Comparison of ENCODE assay signal across 8 cellular contexts in the genomic region with DNA sequence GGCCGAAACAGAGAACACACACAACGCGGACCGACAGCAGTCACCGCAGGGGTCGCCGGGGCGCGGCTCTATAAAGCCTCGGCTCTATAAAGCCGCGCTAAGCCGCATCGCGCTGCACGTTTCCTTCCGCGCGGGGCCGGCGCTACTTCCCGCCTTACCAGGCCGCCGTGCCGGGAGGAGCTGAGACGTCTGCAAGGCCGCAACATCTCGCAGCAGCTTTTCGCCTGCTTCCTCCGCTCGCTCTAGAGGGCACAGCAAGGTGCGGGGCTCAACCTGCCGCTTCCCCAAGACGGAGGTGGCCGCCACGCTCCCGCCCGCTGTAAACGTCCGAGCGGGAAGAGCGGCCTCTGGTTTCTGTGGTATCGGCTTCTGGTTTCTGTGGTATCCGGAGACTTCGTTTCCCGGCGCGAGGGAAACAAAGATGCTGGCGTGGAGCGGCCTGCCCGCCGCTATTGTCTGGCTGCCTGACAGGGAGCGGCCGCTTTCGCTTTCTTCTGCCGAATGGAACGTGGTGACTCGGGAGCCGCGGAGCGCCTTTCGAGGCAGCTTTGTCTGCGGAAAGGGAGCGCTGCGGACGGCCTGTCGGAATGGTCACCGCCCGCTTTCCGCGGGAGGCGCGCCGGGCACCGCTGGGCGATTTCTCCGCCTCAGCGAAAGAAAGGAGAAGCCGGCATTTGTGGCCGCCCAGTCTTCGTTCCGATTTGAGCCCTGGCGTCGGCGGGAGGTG.
DNase-seq lines count a peak whose midpoint lies in the region; ATAC-seq and TF ChIP-seq lines count a peak whose summit lies in the region.

No MANE protein-coding gene starts in this region.

- peak; percentile 12 for DNase-seq in SKM-1 treated with dmso at 0.1 percent for 144 hours (lab: John Stamatoyannopoulos, UW; ENCODE audit: unreplicated experiment)
- no peak for DNase-seq in SKM-1 (lab: John Stamatoyannopoulos, UW; ENCODE audit: unreplicated experiment)
- DNase-seq in NCI-H2107 (lab: John Stamatoyannopoulos, UW), result peak; percentile 16
- DNase-seq in activated CD4-positive, alpha-beta T cell treated with anti-CD3 and anti-CD28 coated beads, Interleukin-2, amount 10 ng/mL, durations not matched to agents 24 days and 14 days, result peak; percentile 94
- DNase-seq in coronary artery (ENCODE audit: low spot score), result peak; percentile 86
- DNase-seq in left kidney (ENCODE audit: low read depth, low spot score), result peak; percentile 97
- DNase-seq in stimulated activated CD4-positive, alpha-beta T cell treated with anti-CD3 and anti-CD28 coated beads, Interleukin-1b, Interleukin-23, amount 100 ng/mL, for 4 hours (ENCODE audit: low read depth in 2 of 2), result peak; percentile 81 to 90

- H3K36me3 Mint-ChIP-seq in activated CD4-positive, alpha-beta T cell treated with anti-CD3 and anti-CD28 coated beads, Interleukin-2, amount 10 ng/mL, durations not matched to agents 24 days and 14 days (ENCODE audit: low read depth), result peaks cover 4% of the 10 kb centered on the region

- peak overlapping the region; percentile 93 for H3K4me3 Mint-ChIP-seq in activated CD4-positive, alpha-beta T cell treated with anti-CD3 and anti-CD28 coated beads, Interleukin-2, amount 10 ng/mL, durations not matched to agents 24 days and 14 days

- peak overlapping the region; percentile 75 for H3K4me3 ChIP-seq in coronary artery

- peaks cover 12% of the 10 kb centered on the region for H3K27me3 Mint-ChIP-seq in activated CD4-positive, alpha-beta T cell treated with anti-CD3 and anti-CD28 coated beads, Interleukin-2, amount 10 ng/mL, durations not matched to agents 24 days and 14 days

- H3K4me1 Mint-ChIP-seq in activated CD4-positive, alpha-beta T cell treated with anti-CD3 and anti-CD28 coated beads, Interleukin-2, amount 10 ng/mL, durations not matched to agents 24 days and 14 days, result peaks cover 47% of the 10 kb centered on the region

- H3K27ac Mint-ChIP-seq in activated CD4-positive, alpha-beta T cell treated with anti-CD3 and anti-CD28 coated beads, Interleukin-2, amount 10 ng/mL, durations not matched to agents 24 days and 14 days, result peak overlapping the region; percentile 98

- ATAC-seq in HG02852 (IDR thresholded peaks at IDR 0.05; ENCODE audit: unreplicated experiment), result peak; percentile 70

- H3K9me3 Mint-ChIP-seq in activated CD4-positive, alpha-beta T cell treated with anti-CD3 and anti-CD28 coated beads, Interleukin-2, amount 10 ng/mL, durations not matched to agents 24 days and 14 days, result no peaks in the 10 kb centered on the region

- intact Hi-C loops in activated CD4-positive, alpha-beta T cell treated with anti-CD3 and anti-CD28 coated beads, Interleukin-2, amount 10 ng/mL, durations not matched to agents 24 days and 14 days (cut with micrococcal nuclease), result loop anchor here (1.0 to 10.0 kb wide), 12 partner anchors 40 to 928 kb away; partner anchors contain the start of genes BMI1, DNAJC1 and SKIDA1

- no peak for TF ChIP-seq CTCF in coronary artery (IDR thresholded peaks at IDR 0.05)

- peak overlapping the region; percentile 91 to 99 for H3K27ac ChIP-seq in coronary artery
